1 cellular context compared by ENCODE assay signal in genomic region chr11:19441752-19442553, GRCh38.
TF ChIP-seq lines count a peak whose summit lies in the region.

No MANE protein-coding gene starts in this region.

TF ChIP-seq in GM12878, 131 proteins besides CTCF, POLR2A, EP300 and RAD21 (continued from another document and continues in another):
- TF ChIP-seq ZNF592 (IDR thresholded peaks at IDR 0.05) (no peak), ZNF687 (IDR thresholded peaks at IDR 0.05) (no peak), STAT3 (IDR thresholded peaks at IDR 0.05; ENCODE audit: low read depth, low read length) (0 out of 2 replicates have a peak, but pooled peaks have one; percentile 37), CEBPB (IDR thresholded peaks at IDR 0.05; ENCODE audit: borderline replicate concordance in 1 of 2, low read depth in 2 of 2, low read length in 2 of 2) (no peak), IRF4 (IDR thresholded peaks at IDR 0.05; ENCODE audit: low read depth, low read length) (peak; percentile 100), BCL3 (IDR thresholded peaks at IDR 0.05; ENCODE audit: borderline replicate concordance, insufficient read depth, low read depth, low read length, poor library complexity, severe bottlenecking) (peak; percentile 98), KDM1A (IDR thresholded peaks at IDR 0.05; ENCODE audit: borderline replicate concordance) (no peak), USF2 (IDR thresholded peaks at IDR 0.05; ENCODE audit: borderline replicate concordance, low read depth, low read length) (no peak), YBX1 (IDR thresholded peaks at IDR 0.05) (no peak), ZBTB33 (IDR thresholded peaks at IDR 0.05) (no peak), CREM (IDR thresholded peaks at IDR 0.05; ENCODE audit: low read depth) (peak; percentile 95), HDGF (IDR thresholded peaks at IDR 0.05) (no peak), TBL1XR1 (IDR thresholded peaks at IDR 0.05; ENCODE audit: low read depth, low read length) (peak; percentile 78), POU2F2 (IDR thresholded peaks at IDR 0.05; ENCODE audit: borderline replicate concordance, low read depth, low read length) (peak; percentile 91; the same call in 2 of the 3 replicates), TAF1 (IDR thresholded peaks at IDR 0.05; ENCODE audit: borderline replicate concordance, low read depth, low read length) (no peak), NRF1 (conservative IDR thresholded peaks at IDR 0.05; ENCODE audit: low read depth, low read length) (no peak), RUNX3 (IDR thresholded peaks at IDR 0.05; ENCODE audit: low read length) (peak; percentile 99), ETV6 (conservative IDR thresholded peaks at IDR 0.05 in 1 of 2, IDR thresholded peaks at IDR 0.05 in 1 of 2; ENCODE audit: borderline replicate concordance in 1 of 2, low read depth in 1 of 2) (peak in 1 of 2 experiments; percentile 92; a peak in 2 of 4 replicates), FOXM1 (IDR thresholded peaks at IDR 0.05; ENCODE audit: low read depth, low read length) (peak; percentile 96), SUZ12 (IDR thresholded peaks at IDR 0.05; ENCODE audit: unreplicated experiment) (no peak), RELA (IDR thresholded peaks at IDR 0.05; ENCODE audit: borderline replicate concordance, partially characterized antibody) (peak; percentile 83), SMARCA5 (IDR thresholded peaks at IDR 0.05) (no peak; the same call in 1 of the 2 replicates), ZBTB40 (IDR thresholded peaks at IDR 0.05; ENCODE audit: borderline replicate concordance) (no peak), DPF2 (IDR thresholded peaks at IDR 0.05) (peak; percentile 100), BRCA1 (IDR thresholded peaks at IDR 0.05; ENCODE audit: low read depth, low read length) (no peak), E2F8 (IDR thresholded peaks at IDR 0.05; ENCODE audit: low read depth, partially characterized antibody) (no peak), HDAC6 (IDR thresholded peaks at IDR 0.05; ENCODE audit: unreplicated experiment) (no peak), ZBED1 (IDR thresholded peaks at IDR 0.05; ENCODE audit: borderline replicate concordance) (peak; percentile 97), PAX8 (IDR thresholded peaks at IDR 0.05) (no peak), RB1 (IDR thresholded peaks at IDR 0.05; ENCODE audit: borderline replicate concordance) (0 out of 2 replicates have a peak, but pooled peaks have one; percentile 25), GABPA (IDR thresholded peaks at IDR 0.05; ENCODE audit: low read depth) (peak; percentile 81), MTA3 (IDR thresholded peaks at IDR 0.05; ENCODE audit: borderline replicate concordance, low read length) (peak; percentile 94; the same call in 1 of the 2 replicates), CREB1 (IDR thresholded peaks at IDR 0.05; ENCODE audit: low read depth) (peak; percentile 70), NR2C2 (IDR thresholded peaks at IDR 0.05; ENCODE audit: borderline replicate concordance, control insufficient read depth, insufficient read length, low read depth) (no peak), FOS (IDR thresholded peaks at IDR 0.05; ENCODE audit: borderline replicate concordance, extremely low read depth, insufficient read length) (peak; percentile 12), EED (IDR thresholded peaks at IDR 0.05; ENCODE audit: low read depth) (peak; percentile 99), SPI1 (IDR thresholded peaks at IDR 0.05; ENCODE audit: borderline replicate concordance, insufficient read depth, low read depth, low read length) (no peak; the same call in 1 of the 2 replicates), ZSCAN29 (IDR thresholded peaks at IDR 0.05) (no peak)
